Comparison of ENCODE assay signal across 25 cellular contexts in the genomic region with DNA sequence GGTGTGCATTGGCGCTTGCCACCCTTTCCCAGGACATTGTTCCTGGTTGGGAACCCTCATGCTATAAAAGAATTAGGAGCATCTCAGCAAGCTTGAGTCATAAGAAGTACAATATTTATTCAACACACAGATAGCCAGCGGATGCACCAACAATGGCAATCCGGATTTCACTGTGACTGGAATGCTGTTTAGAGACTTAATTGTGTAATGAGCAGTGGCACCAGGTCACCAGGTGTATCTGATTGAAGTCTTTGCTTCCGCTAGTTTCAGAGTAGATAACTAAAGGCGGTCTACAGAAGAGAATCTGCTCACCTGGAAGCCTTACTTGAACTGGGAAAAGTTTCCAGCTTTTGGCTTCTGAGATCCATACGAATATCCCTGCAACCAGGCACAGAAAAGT.
"Had no signal": no experiment of that assay in that cellular context is flagged by ENCODE, and none has a peak within 500 bp of the region (broad histone marks: within the 10 kb centered on the region; RNA-seq: fewer than 3 reads in every experiment).

No MANE protein-coding gene starts in this region.

- ATAC-seq: left colon; left lung; lower lobe of right lung; mucosa of descending colon; naive thymus-derived CD4-positive, alpha-beta T cell; natural killer cell treated with Interleukin-12 subunit alpha and Interleukin-12 subunit beta and Interleukin-15 and Interleukin-18, amount 100 ng/mL, for 72 hours; stimulated activated memory B cell treated with anti-CD40 and anti-IgM and Interleukin-4, amounts not matched to agents 10 μg/mL and 1 μg/mL and 100 μg/mL, for 72 hours; stimulated activated naive CD8-positive, alpha-beta T cell treated with anti-CD3 and anti-CD28 coated beads, Interleukin-15, amount 100 ng/mL, for 72 hours had no signal

- DNase-seq: hippocampal formation; immature natural killer cell; kidney; left colon; left lung; lower lobe of right lung; mammary epithelial cell; mesenchymal stem cell; midbrain; mucosa of descending colon; naive thymus-derived CD4-positive, alpha-beta T cell; ovary; sigmoid colon; small intestine; spleen; stimulated activated CD4-positive, alpha-beta T cell treated with anti-CD3 and anti-CD28 coated beads, Interleukin-4, amount 100 ng/mL, for 4 hours; stimulated activated CD8-positive, alpha-beta memory T cell treated with anti-CD3 and anti-CD28 coated beads, Interleukin-4, amount 100 ng/mL, for 48 hours; stimulated activated naive CD4-positive, alpha-beta T cell treated with Interleukin-2 at 50 U/mL for 16 hours; stimulated activated naive CD8-positive, alpha-beta T cell treated with anti-CD3 and anti-CD28 coated beads, Interleukin-15, amount 100 ng/mL, for 72 hours; substantia nigra had no signal

- H3K4me3 ChIP-seq: left lung, lower lobe of right lung, mucosa of descending colon, ovary, right atrium auricular region, sigmoid colon, spleen, tibial nerve, vagina had no signal

- H3K27ac ChIP-seq: left lung, lower lobe of right lung, ovary, right atrium auricular region, sigmoid colon, spleen, tibial nerve, vagina had no signal

- H3K36me3 ChIP-seq: left lung, lower lobe of right lung, ovary, right atrium auricular region, sigmoid colon, spleen, tibial nerve, vagina had no signal

- H3K4me1 ChIP-seq: left lung, lower lobe of right lung, right atrium auricular region, sigmoid colon, spleen, tibial nerve, vagina had no signal

- H3K9me3 ChIP-seq: left lung, lower lobe of right lung, ovary, right atrium auricular region, sigmoid colon, tibial nerve, vagina had no signal

- H3K27me3 ChIP-seq: left lung, ovary, right atrium auricular region, sigmoid colon, spleen, tibial nerve, vagina had no signal
